ENCODE assay signal across 34 cellular contexts in the genomic region with DNA sequence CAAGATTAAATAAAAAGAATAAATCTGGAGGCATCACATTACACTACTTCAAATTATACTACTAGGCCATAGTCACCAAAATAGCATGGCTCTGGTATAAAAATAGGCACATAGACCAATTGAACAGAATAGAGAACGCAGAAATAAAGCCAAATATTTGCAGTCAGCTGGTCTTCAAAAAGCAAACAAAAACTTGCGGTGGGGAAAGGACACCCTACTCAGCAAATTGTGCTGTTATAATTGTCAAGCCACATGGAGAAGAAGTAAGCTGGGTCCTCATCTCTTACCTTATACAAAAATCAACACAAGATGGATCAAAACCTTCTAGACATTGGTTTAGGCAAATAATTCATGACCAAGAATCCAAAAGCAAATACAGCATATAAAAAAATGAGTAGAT.
"Had no signal": no experiment of that assay in that cellular context is flagged by ENCODE, and none has a peak within 500 bp of the region (broad histone marks: within the 10 kb centered on the region; RNA-seq: fewer than 3 reads in every experiment).

No MANE protein-coding gene starts in this region.

- H3K4me3 ChIP-seq: MG63 had no signal

- DNase-seq: Karpas-422, Kasumi-1, KG1, MG63, MV-4-11, NCI-H1048, NCI-H1092, NCI-H1092 treated with DMSO at 0.1 percent for 48 hours, NCI-H1105, NCI-H1105 treated with DMSO at 0.1 percent for 48 hours, NCI-H1417 treated with DMSO at 0.1 percent for 48 hours, NCI-H1436, NCI-H1436 treated with DMSO at 0.1 percent for 48 hours, NCI-H146, NCI-H1694, NCI-H1694 treated with DMSO at 0.1 percent for 48 hours, NCI-H187, NCI-H187 treated with DMSO at 0.1 percent for 48 hours, NCI-H1930, NCI-H2029, NCI-H2029 treated with DMSO at 0.1 percent for 48 hours, NCI-H2081, NCI-H2081 treated with DMSO at 0.1 percent for 48 hours, NCI-H2107, NCI-H2171, NCI-H2171 treated with DMSO at 0.1 percent for 48 hours, NCI-H2227 treated with DMSO at 0.1 percent for 48 hours, NCI-H226, NCI-H345, NCI-H446, NCI-H446 treated with DMSO at 0.1 percent for 48 hours, NCI-H510A, NCI-H510A treated with DMSO at 0.1 percent for 48 hours, NCI-H524 had no signal

- H3K27me3 ChIP-seq: MG63 had no signal

- H3K36me3 ChIP-seq: MG63 had no signal

- H3K9me3 ChIP-seq: MG63 had no signal
